36 cellular contexts compared by ENCODE assay signal in the genomic region with DNA sequence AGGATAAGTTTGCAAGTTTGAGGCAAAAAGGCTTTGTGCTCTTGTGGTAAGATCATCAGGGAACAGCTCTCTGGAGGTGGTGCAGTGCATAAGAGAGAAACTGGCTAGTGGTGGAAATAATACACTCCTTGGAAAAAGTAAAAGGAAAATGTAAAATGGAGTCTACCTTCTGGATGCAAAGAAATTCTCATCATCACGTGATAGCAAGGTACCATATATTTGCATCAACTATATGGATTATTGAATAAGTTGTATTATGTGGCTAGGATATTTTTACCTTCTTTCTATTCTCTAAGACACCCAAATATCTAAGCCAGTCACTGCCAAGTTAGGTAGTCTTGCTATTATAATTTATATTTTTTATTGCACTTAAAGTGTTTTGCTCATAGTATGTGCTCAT. TPM values are rescaled to one million over a fixed set of nuclear protein-coding genes. Genes with fewer than 3 reads are reported as not detected.
"Had no signal": no experiment of that assay in that cellular context is flagged by ENCODE, and none has a peak within 500 bp of the region (broad histone marks: within the 10 kb centered on the region; RNA-seq: fewer than 3 reads in every experiment).

No MANE protein-coding gene starts in this region.

- H3K4me1 ChIP-seq: adrenal gland, ascending aorta, body of pancreas, breast epithelium had no signal

- H3K27ac ChIP-seq: adrenal gland, ascending aorta, body of pancreas, brain microvascular endothelial cell, breast epithelium, cardiac muscle cell had no signal

- H3K27me3 ChIP-seq: adrenal gland, ascending aorta, body of pancreas, brain microvascular endothelial cell, breast epithelium, cardiac muscle cell had no signal

- DNase-seq: activated effector memory CD4-positive, alpha-beta T cell treated with anti-CD3 and anti-CD28 coated beads, Interleukin-2, amount 50 U/mL, for 16 hours; activated effector memory CD4-positive, alpha-beta T cell treated with Interleukin-2 at 50 U/mL for 16 hours; activated gamma-delta T cell; activated gamma-delta T cell treated with Interleukin-2 at 50 U/mL for 16 hours; activated naive CD4-positive, alpha-beta T cell; activated naive CD4-positive, alpha-beta T cell treated with anti-CD3 and anti-CD28 coated beads for 36 hours; activated naive CD4-positive, alpha-beta T cell treated with anti-CD3 and anti-CD28 coated beads, Interleukin-2, amount 10 ng/mL, durations not matched to agents 7 days and 5 days; activated naive CD4-positive, alpha-beta T cell treated with anti-CD3 and anti-CD28 coated beads, Interleukin-2, amount 50 U/mL, for 16 hours; activated naive CD4-positive, alpha-beta T cell treated with Interleukin-2 at 50 U/mL for 16 hours; activated naive CD8-positive, alpha-beta T cell treated with anti-CD3 and anti-CD28 coated beads for 36 hours; activated naive CD8-positive, alpha-beta T cell treated with anti-CD3 and anti-CD28 coated beads, Interleukin-2, amount 10 ng/mL, durations not matched to agents 7 days and 5 days; activated naive CD8-positive, alpha-beta T cell treated with anti-CD3 and anti-CD28 coated beads, Interleukin-2, amount 50 U/mL, for 24 hours; activated T-cell treated with anti-CD3 and anti-CD28 coated beads, Interleukin-2, amount 50 U/mL, for 24 hours; activated T-cell treated with anti-CD3 and anti-CD28 coated beads, Interleukin-2, amount 50 U/mL, for 4 hours; activated T-cell treated with anti-CD3 and anti-CD28 coated beads, Interleukin-2, amount 50 U/mL, for 48 hours; activated T-cell treated with anti-CD3 and anti-CD28 coated beads, Interleukin-2, amount 50 U/mL, for 72 hours; adrenal gland; amniotic stem cell; amygdala; anterior cingulate cortex; aorta; body of pancreas; brain microvascular endothelial cell; caudate nucleus; central memory CD4-positive, alpha-beta T cell; cerebellar nuclear complex had no signal

- FAIRE-seq: astrocyte, bronchial epithelial cell had no signal

- H3K9me3 ChIP-seq: adrenal gland, ascending aorta, body of pancreas, breast epithelium had no signal

- ATAC-seq: activated naive CD4-positive, alpha-beta T cell treated with anti-CD3 and anti-CD28 coated beads, Interleukin-2, amount 50 U/mL, for 72 hours; activated naive CD8-positive, alpha-beta T cell treated with anti-CD3 and anti-CD28 coated beads, Interleukin-2, amount 50 U/mL, for 24 hours; activated T-cell treated with anti-CD3 and anti-CD28 coated beads, Interleukin-2, amount 50 U/mL, for 4 hours; activated T-cell treated with anti-CD3 and anti-CD28 coated beads, Interleukin-2, amount 50 U/mL, for 72 hours; activated T-helper 17 cell treated with anti-CD3 and anti-CD28 coated beads, Interleukin-2, amount 50 U/mL, for 72 hours; body of pancreas had no signal

- H3K36me3 ChIP-seq: adrenal gland, ascending aorta, brain microvascular endothelial cell, breast epithelium, cardiac muscle cell had no signal

- H3K4me3 ChIP-seq: adrenal gland, ascending aorta, body of pancreas, breast epithelium, cardiac muscle cell had no signal

RNA-seq across cellular contexts. Expression of a gene that starts 14.0 kb away (rescaled TPM):
- total RNA-seq: activated naive CD4-positive, alpha-beta T cell treated with anti-CD3 and anti-CD28 coated beads for 36 hours; activated naive CD8-positive, alpha-beta T cell treated with anti-CD3 and anti-CD28 coated beads, Interleukin-2, amount 10 ng/mL, durations not matched to agents 7 days and 5 days; activated T-helper 1 cell treated with anti-CD3 and anti-CD28 coated beads, Interleukin-12 subunit alpha, Interleukin-12 subunit beta, Interleukin-2, Interleukin-4 antibody, amounts not matched to agents 30 ng/mL and 10 ng/mL and 1 ng/mL, durations not matched to agents 14 hours and 24 hours and 36 hours; activated T-helper 17 cell treated with anti-CD3 and anti-CD28 coated beads, Interleukin-2, amount 50 U/mL, for 72 hours; activated T-helper 2 cell treated with anti-CD3 and anti-CD28 coated beads, Interferon-gamma antibody, Interleukin-2, Interleukin-4, amounts not matched to agents 10 μg/mL and 5 μg/mL and 100 μg/mL, durations not matched to agents 14 hours and 24 hours and 36 hours; ascending aorta; breast epithelium; bronchial epithelial cell; chondrocyte had no signal
- polyA plus RNA-seq: cardiac muscle cell had no signal
